Comparison of ENCODE assay signal across 18 cellular contexts in the genomic region with DNA sequence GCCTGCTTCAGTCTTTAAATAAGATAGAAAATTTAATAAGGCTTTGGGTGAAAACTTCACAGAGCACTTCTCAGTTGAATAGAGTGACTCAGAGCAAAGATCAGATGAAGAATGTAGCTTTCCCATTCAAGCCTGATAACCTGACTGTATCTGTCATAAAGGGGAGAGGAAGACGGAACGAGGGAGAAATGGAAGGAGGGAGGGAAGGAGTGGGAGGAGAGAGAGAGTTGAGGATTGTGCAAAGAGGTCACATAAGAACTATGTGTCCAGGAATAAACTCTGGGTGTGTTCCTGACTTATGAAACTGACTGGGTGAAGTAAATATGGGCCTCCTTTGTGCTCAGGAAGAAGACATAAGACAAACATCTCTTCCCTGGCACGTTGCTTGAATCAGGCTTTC.
DNase-seq lines count a peak whose midpoint lies in the region; ATAC-seq, FAIRE-seq and TF ChIP-seq lines count a peak whose summit lies in the region.
"Had no signal": no experiment of that assay in that cellular context is flagged by ENCODE, and none has a peak within 500 bp of the region (broad histone marks: within the 10 kb centered on the region; RNA-seq: fewer than 3 reads in every experiment).

No MANE protein-coding gene starts in this region.

- H3K36me3 Mint-ChIP-seq in naive thymus-derived CD4-positive, alpha-beta T cell, result peaks cover 0 to 5% (median 3%) of the 10 kb centered on the region in 5 donors
- H3K36me3 Mint-ChIP-seq: activated CD4-positive, alpha-beta memory T cell treated with anti-CD3 and anti-CD28 coated beads for 36 hours; memory B cell had no signal

- intact Hi-C loops in naive thymus-derived CD4-positive, alpha-beta T cell (cut with micrococcal nuclease), result no loop called here
- intact Hi-C loops in thyroid gland (cut with DNase I), result no loop called here

- H3K4me2 ChIP-seq in Loucy (ENCODE audit: low read depth, low read length, poor library complexity, severe bottlenecking), result no peak overlapping the region

- H3K9ac ChIP-seq in Loucy (ENCODE audit: low read depth, low read length, poor library complexity, severe bottlenecking), result no peak overlapping the region

- H2AFZ ChIP-seq in Loucy (ENCODE audit: low read length), result peak overlapping the region; percentile 55; the same call in 1 of the 2 replicates

- H3K4me1 Mint-ChIP-seq in naive thymus-derived CD4-positive, alpha-beta T cell, result peaks cover 0 to 6% (median 5%) of the 10 kb centered on the region in 7 donors
- H3K4me1 Mint-ChIP-seq: central memory CD8-positive, alpha-beta T cell had no signal

- no peaks in the 10 kb centered on the region for H4K20me1 ChIP-seq in Loucy (ENCODE audit: insufficient read depth, low read length, poor library complexity, severe bottlenecking)

- H3K9me3 Mint-ChIP-seq in naive thymus-derived CD4-positive, alpha-beta T cell, result peaks cover 0 to 5% (median 0%) of the 10 kb centered on the region in 11 donors
- H3K9me3 Mint-ChIP-seq: activated CD4-positive, alpha-beta memory T cell treated with anti-CD3 and anti-CD28 coated beads for 36 hours; central memory CD8-positive, alpha-beta T cell; effector memory CD8-positive, alpha-beta T cell had no signal

- H3K79me2 ChIP-seq in Loucy (ENCODE audit: insufficient read depth, low read length), result no peaks in the 10 kb centered on the region

- H3K27ac Mint-ChIP-seq in naive thymus-derived CD4-positive, alpha-beta T cell, result no peak overlapping the region
- H3K27ac Mint-ChIP-seq: activated CD4-positive, alpha-beta memory T cell treated with anti-CD3 and anti-CD28 coated beads for 36 hours; activated naive CD8-positive, alpha-beta T cell treated with anti-CD3 and anti-CD28 coated beads for 36 hours; effector memory CD8-positive, alpha-beta T cell; memory B cell had no signal

- no peak overlapping the region for H3K4me3 ChIP-seq in Loucy (ENCODE audit: low read length, poor library complexity, severe bottlenecking)
- no peak overlapping the region for H3K4me3 ChIP-seq in naive thymus-derived CD4-positive, alpha-beta T cell (ENCODE audit: low read length)
- no peak overlapping the region for H3K4me3 ChIP-seq in thyroid gland (replicated peaks in 1 of 3)
- H3K4me3 ChIP-seq: right lobe of liver had no signal

- CTCF ChIA-PET in naive thymus-derived CD4-positive, alpha-beta T cell (lab: Charles Lee), result interaction anchor here (0.7 to 1.2 kb wide), 3 partner anchors 34 to 87 kb away, joined by 3 read pairs; no protein-coding TSS in a partner anchor

- FAIRE-seq in D721Med (lab: Jason Lieb, UNC), result no peak

- no peaks in the 10 kb centered on the region for H3K36me3 ChIP-seq in Loucy (ENCODE audit: insufficient read depth, low read length)
- no peaks in the 10 kb centered on the region for H3K36me3 ChIP-seq in naive thymus-derived CD4-positive, alpha-beta T cell (ENCODE audit: control insufficient read depth in 2 of 3, insufficient read depth in 3 of 3, low read length in 3 of 3)
- H3K36me3 ChIP-seq in thyroid gland, result no peaks in the 10 kb centered on the region
- H3K36me3 ChIP-seq: right lobe of liver had no signal

- H3K9me2 ChIP-seq in Loucy (replicated peaks; ENCODE audit: low read depth, low read length), result no peaks in the 10 kb centered on the region

- no peaks in the 10 kb centered on the region for H3F3A ChIP-seq in Loucy (ENCODE audit: low read depth)

- H3K4me1 ChIP-seq in Loucy (ENCODE audit: insufficient read depth, low read length, poor library complexity, severe bottlenecking) (peaks cover 39% of the 10 kb centered on the region), thyroid gland (no peaks in the 10 kb centered on the region)
- peaks cover 17 to 47% of the 10 kb centered on the region in 2 donors for H3K4me1 ChIP-seq in naive thymus-derived CD4-positive, alpha-beta T cell (ENCODE audit: control insufficient read depth in 2 of 2, insufficient read depth in 2 of 2, low read length in 2 of 2)
- H3K4me1 ChIP-seq: right lobe of liver had no signal

- peak overlapping the region; percentile 18 for H3K27ac ChIP-seq in naive thymus-derived CD4-positive, alpha-beta T cell (ENCODE audit: low read depth, low read length)
- H3K27ac ChIP-seq in thyroid gland, result no peak overlapping the region
- H3K27ac ChIP-seq: right lobe of liver had no signal

- 72 to 73% methylated on average over 3 of the region's 3 CpGs for WGBS in thyroid gland, 2 donors

- peaks cover 0 to 10% (median 0%) of the 10 kb centered on the region in 5 donors for H3K27me3 Mint-ChIP-seq in naive thymus-derived CD4-positive, alpha-beta T cell
- H3K27me3 Mint-ChIP-seq: activated CD4-positive, alpha-beta memory T cell treated with anti-CD3 and anti-CD28 coated beads for 36 hours; activated naive CD8-positive, alpha-beta T cell treated with anti-CD3 and anti-CD28 coated beads for 36 hours; central memory CD8-positive, alpha-beta T cell; effector memory CD8-positive, alpha-beta T cell; memory B cell had no signal

- H3K4me3 Mint-ChIP-seq in naive thymus-derived CD4-positive, alpha-beta T cell, result no peak overlapping the region
- H3K4me3 Mint-ChIP-seq: activated CD4-positive, alpha-beta memory T cell treated with anti-CD3 and anti-CD28 coated beads for 36 hours; activated naive CD8-positive, alpha-beta T cell treated with anti-CD3 and anti-CD28 coated beads for 36 hours; central memory CD8-positive, alpha-beta T cell; effector memory CD8-positive, alpha-beta T cell; memory B cell had no signal

- ATAC-seq in esophagus mucosa (peak; percentile 47), GM19452 (IDR thresholded peaks at IDR 0.05; ENCODE audit: unreplicated experiment) (no peak)
- ATAC-seq in naive thymus-derived CD4-positive, alpha-beta T cell, result no peak
- ATAC-seq: right lobe of liver had no signal

- no peaks in the 10 kb centered on the region; the same call in 1 of the 2 replicates for H3K9me3 ChIP-seq in Loucy (ENCODE audit: insufficient read depth, low read depth, low read length)
- no peaks in the 10 kb centered on the region for H3K9me3 ChIP-seq in naive thymus-derived CD4-positive, alpha-beta T cell (ENCODE audit: control insufficient read depth in 2 of 3, low read length in 3 of 3)
- H3K9me3 ChIP-seq in thyroid gland, result no peaks in the 10 kb centered on the region
- H3K9me3 ChIP-seq: right lobe of liver had no signal

- DNase-seq in AG20443 (ENCODE audit: low spot score), result peak; percentile 20
- DNase-seq in naive thymus-derived CD4-positive, alpha-beta T cell, result no peak
- DNase-seq in thyroid gland, result no peak
- DNase-seq in NCI-H1105 (lab: John Stamatoyannopoulos, UW), result no peak
- DNase-seq in D721Med (ENCODE audit: insufficient read length, low spot score), result no peak
- DNase-seq: activated CD4-positive, alpha-beta memory T cell treated with anti-CD3 and anti-CD28 coated beads for 36 hours; activated naive CD8-positive, alpha-beta T cell treated with anti-CD3 and anti-CD28 coated beads for 36 hours; activated T-cell treated with anti-CD3 and anti-CD28 coated beads, Interleukin-2, amount 50 U/mL, for 48 hours; effector memory CD8-positive, alpha-beta T cell; NCI-H2081; NCI-H526 treated with DMSO at 0.1 percent for 48 hours; OCI-M1; right lobe of liver had no signal

- POLR2A ChIA-PET in naive thymus-derived CD4-positive, alpha-beta T cell (lab: Charles Lee), result interaction anchor here (0.5 to 1.2 kb wide), 4 partner anchors 18 to 267 kb away, joined by 3 to 5 read pairs (median 4); no protein-coding TSS in a partner anchor

- TF ChIP-seq CTCF in Loucy (conservative IDR thresholded peaks at IDR 0.05; ENCODE audit: low read length), result no peak
- TF ChIP-seq CTCF in thyroid gland (IDR thresholded peaks at IDR 0.05), result no peak
- no peak for TF ChIP-seq CTCF in D721Med (IDR thresholded peaks at IDR 0.05; ENCODE audit: insufficient read depth, missing control alignments)

- H3K27me3 ChIP-seq in Loucy (ENCODE audit: insufficient read depth, low read length, poor library complexity, severe bottlenecking), result no peaks in the 10 kb centered on the region
- H3K27me3 ChIP-seq in naive thymus-derived CD4-positive, alpha-beta T cell (ENCODE audit: control insufficient read depth in 2 of 2, insufficient read depth in 2 of 2, low read length in 2 of 2), result no peaks in the 10 kb centered on the region
- no peaks in the 10 kb centered on the region for H3K27me3 ChIP-seq in thyroid gland
- H3K27me3 ChIP-seq: right lobe of liver had no signal

- no peak for TF ChIP-seq POLR2A in thyroid gland (IDR thresholded peaks at IDR 0.05)
